Comparison of ENCODE assay signal across 13 cellular contexts in the genomic region with DNA sequence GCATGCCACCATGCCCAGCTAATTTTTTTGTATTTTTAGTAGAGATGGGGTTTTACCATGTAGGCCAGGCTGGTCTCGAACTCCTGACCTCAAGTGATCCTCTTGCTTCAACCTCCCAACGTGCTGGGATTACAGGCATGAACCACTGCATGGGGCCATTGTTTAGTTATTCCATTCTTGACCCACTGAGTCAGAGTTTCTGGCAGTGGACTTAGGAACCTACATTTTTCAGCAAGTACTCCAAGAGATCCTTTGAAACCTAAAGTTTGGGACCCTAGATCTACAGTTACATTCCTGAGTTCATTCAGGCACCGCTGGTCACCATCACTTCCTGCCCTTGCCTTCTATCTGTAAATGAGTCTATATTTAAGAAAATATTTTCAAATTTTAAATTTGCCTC. TPM values are rescaled to one million over a fixed set of nuclear protein-coding genes. Genes with fewer than 3 reads are reported as not detected.
DNase-seq lines count a peak whose midpoint lies in the region; ATAC-seq and TF ChIP-seq lines count a peak whose summit lies in the region.
"Had no signal": no experiment of that assay in that cellular context is flagged by ENCODE, and none has a peak within 500 bp of the region (broad histone marks: within the 10 kb centered on the region; RNA-seq: fewer than 3 reads in every experiment).

No MANE protein-coding gene starts in this region.

- peak overlapping the region; percentile 94 for H3K4me3 Mint-ChIP-seq in activated naive CD8-positive, alpha-beta T cell treated with anti-CD3 and anti-CD28 coated beads for 36 hours
- no peak overlapping the region for H3K4me3 Mint-ChIP-seq in immature natural killer cell
- H3K4me3 Mint-ChIP-seq in stimulated activated naive B cell treated with anti-CD40 and anti-IgM and Interleukin-4, amounts not matched to agents 10 μg/mL and 1 μg/mL and 100 μg/mL, for 72 hours: no peak overlapping the region
- H3K4me3 Mint-ChIP-seq: neural crest cell had no signal

- H3K4me3 ChIP-seq in left ventricle myocardium inferior (no peak overlapping the region), heart left ventricle (no peak overlapping the region)
- H3K4me3 ChIP-seq: esophagus muscularis mucosa had no signal

- no peak for TF ChIP-seq POLR2A in heart left ventricle (IDR thresholded peaks at IDR 0.05)

- peaks cover 41% of the 10 kb centered on the region for H3K4me1 Mint-ChIP-seq in activated naive CD8-positive, alpha-beta T cell treated with anti-CD3 and anti-CD28 coated beads for 36 hours
- H3K4me1 Mint-ChIP-seq in immature natural killer cell: peaks cover 42 to 43% of the 10 kb centered on the region in 2 donors
- peaks cover 25 to 41% of the 10 kb centered on the region in 2 donors for H3K4me1 Mint-ChIP-seq in stimulated activated naive B cell treated with anti-CD40 and anti-IgM and Interleukin-4, amounts not matched to agents 10 μg/mL and 1 μg/mL and 100 μg/mL, for 72 hours

- H3K27me3 ChIP-seq in left ventricle myocardium inferior (ENCODE audit: low read depth) (no peaks in the 10 kb centered on the region), heart left ventricle (no peaks in the 10 kb centered on the region)
- H3K27me3 ChIP-seq: esophagus muscularis mucosa had no signal

- peaks cover 24% of the 10 kb centered on the region for H3K36me3 Mint-ChIP-seq in activated naive CD8-positive, alpha-beta T cell treated with anti-CD3 and anti-CD28 coated beads for 36 hours
- H3K36me3 Mint-ChIP-seq in immature natural killer cell: no peaks in the 10 kb centered on the region
- H3K36me3 Mint-ChIP-seq in stimulated activated naive B cell treated with anti-CD40 and anti-IgM and Interleukin-4, amounts not matched to agents 10 μg/mL and 1 μg/mL and 100 μg/mL, for 72 hours: no peaks in the 10 kb centered on the region

- ATAC-seq in heart left ventricle: no peak
- ATAC-seq in stimulated activated naive B cell treated with anti-CD40 and anti-IgM and Interleukin-4, amounts not matched to agents 10 μg/mL and 1 μg/mL and 100 μg/mL, for 72 hours (replicated peaks): no peak
- no peak for ATAC-seq in stimulated activated naive CD8-positive, alpha-beta T cell treated with anti-CD3 and anti-CD28 coated beads, Interleukin-15, Interleukin-2, amounts not matched to agents 100 U/mL and 50 U/mL, for 24 hours

- peaks cover 11% of the 10 kb centered on the region for H3K4me1 ChIP-seq in left ventricle myocardium inferior
- H3K4me1 ChIP-seq in heart left ventricle: peaks cover 0 to 25% (median 6%) of the 10 kb centered on the region in 12 donors

- DNase-seq in left ventricle myocardium inferior: no peak
- no peak for DNase-seq in heart left ventricle
- no peak for DNase-seq in activated naive CD8-positive, alpha-beta T cell treated with anti-CD3 and anti-CD28 coated beads for 36 hours
- no peak for DNase-seq in immature natural killer cell
- DNase-seq in NCI-H1048 (lab: John Stamatoyannopoulos, UW): no peak
- no peak for DNase-seq in dedifferentiated amniotic fluid mesenchymal stem cell (ENCODE audit: extremely low spot score)
- no peak for DNase-seq in stimulated activated naive B cell treated with anti-CD40 and anti-IgM and Interleukin-4, amounts not matched to agents 10 μg/mL and 1 μg/mL and 100 μg/mL, for 72 hours
- DNase-seq in stimulated activated naive CD8-positive, alpha-beta T cell treated with anti-CD3 and anti-CD28 coated beads, Interleukin-15, Interleukin-2, amounts not matched to agents 100 U/mL and 50 U/mL, for 24 hours: no peak
- DNase-seq: NCI-H1436; stimulated activated CD4-positive, alpha-beta T cell treated with anti-CD3 and anti-CD28 coated beads, Interleukin-4, amount 100 ng/mL, for 24 hours had no signal

- 89 to 91% (median 90%) methylated on average over 3 of the region's 3 CpGs for WGBS in heart left ventricle, 4 donors

- no peak overlapping the region for H3K27ac Mint-ChIP-seq in activated naive CD8-positive, alpha-beta T cell treated with anti-CD3 and anti-CD28 coated beads for 36 hours
- H3K27ac Mint-ChIP-seq in immature natural killer cell: peak overlapping the region in 5 of 6 donors; percentile 9 to 94 (median 90)
- no peak overlapping the region for H3K27ac Mint-ChIP-seq in stimulated activated naive B cell treated with anti-CD40 and anti-IgM and Interleukin-4, amounts not matched to agents 10 μg/mL and 1 μg/mL and 100 μg/mL, for 72 hours

- no peaks in the 10 kb centered on the region for H3K27me3 Mint-ChIP-seq in activated naive CD8-positive, alpha-beta T cell treated with anti-CD3 and anti-CD28 coated beads for 36 hours
- H3K27me3 Mint-ChIP-seq in immature natural killer cell (ENCODE audit: low read depth in 3 of 3): peaks cover 0 to 2% (median 0%) of the 10 kb centered on the region in 3 donors
- no peaks in the 10 kb centered on the region for H3K27me3 Mint-ChIP-seq in stimulated activated naive B cell treated with anti-CD40 and anti-IgM and Interleukin-4, amounts not matched to agents 10 μg/mL and 1 μg/mL and 100 μg/mL, for 72 hours

- H3K27ac ChIP-seq in left ventricle myocardium inferior (replicated peaks) (peak overlapping the region; percentile 86), heart left ventricle (peak overlapping the region in 4 of 12 donors; percentile 66 to 96 (median 76))

- H3K9me3 ChIP-seq in left ventricle myocardium inferior (replicated peaks): no peaks in the 10 kb centered on the region
- no peaks in the 10 kb centered on the region for H3K9me3 ChIP-seq in heart left ventricle
- H3K9me3 ChIP-seq: esophagus muscularis mucosa had no signal

- TF ChIP-seq CTCF in left ventricle myocardium inferior (IDR thresholded peaks at IDR 0.05; ENCODE audit: borderline replicate concordance) (no peak), heart left ventricle (IDR thresholded peaks at IDR 0.05) (no peak)

- intact Hi-C loops in left ventricle myocardium inferior (cut with micrococcal nuclease) (no loop called here), heart left ventricle (cut with DNase I) (no loop called here)

- peaks cover 1% of the 10 kb centered on the region for H3K9me3 Mint-ChIP-seq in activated naive CD8-positive, alpha-beta T cell treated with anti-CD3 and anti-CD28 coated beads for 36 hours
- no peaks in the 10 kb centered on the region for H3K9me3 Mint-ChIP-seq in immature natural killer cell
- no peaks in the 10 kb centered on the region for H3K9me3 Mint-ChIP-seq in stimulated activated naive B cell treated with anti-CD40 and anti-IgM and Interleukin-4, amounts not matched to agents 10 μg/mL and 1 μg/mL and 100 μg/mL, for 72 hours

- no peaks in the 10 kb centered on the region for H3K36me3 ChIP-seq in left ventricle myocardium inferior
- no peaks in the 10 kb centered on the region for H3K36me3 ChIP-seq in heart left ventricle
- H3K36me3 ChIP-seq: esophagus muscularis mucosa had no signal

RNA-seq across cellular contexts. Expression of a gene that starts 1.4 kb away (rescaled TPM):
- 12.6 TPM for total RNA-seq in left ventricle myocardium inferior
- total RNA-seq in heart left ventricle: 10 to 100 TPM in 8 of 9 donors, 1 to 10 TPM in 1; 7.0 to 80.4 (median 22.4) TPM
- 10 to 100 TPM; 15.2 to 18.3 TPM for polyA plus RNA-seq in heart left ventricle
- 10 to 100 TPM; 52.4 to 55.2 TPM for total RNA-seq in activated naive CD8-positive, alpha-beta T cell treated with anti-CD3 and anti-CD28 coated beads for 36 hours
- 10 to 100 TPM; 30.8 to 49.7 (median 44.6) TPM for polyA plus RNA-seq in immature natural killer cell
- total RNA-seq: neural crest cell, SK-MEL-5 had no signal

Comparison
In these comparisons a context has a peak if more than half of its experiments do, and no peak if none do; other contexts are left out.
1. H3K27ac Mint-ChIP-seq: peak in immature natural killer cell (5 of 6); none in activated naive CD8-positive, alpha-beta T cell treated with anti-CD3 and anti-CD28 coated beads for 36 hours (single experiment) and stimulated activated naive B cell treated with anti-CD40 and anti-IgM and Interleukin-4, amounts not matched to agents 10 μg/mL and 1 μg/mL and 100 μg/mL, for 72 hours (single experiment).